ENCODE assay signal across 8 cellular contexts in genomic region chr9:124144561-124145123, GRCh38.
DNase-seq lines count a peak whose midpoint lies in the region; ATAC-seq, FAIRE-seq and TF ChIP-seq lines count a peak whose summit lies in the region.
"Not testable (repeated sequence)": the region's sequence is repeated elsewhere in the genome, so short reads cannot be mapped to it uniquely, and the experiment has no call there.

No MANE protein-coding gene starts in this region.

- H3K4me1 ChIP-seq in ACC112 (ENCODE audit: control insufficient read depth, insufficient read depth, low read length, unreplicated experiment), result peaks cover 18% of the 10 kb centered on the region
- H3K4me1 ChIP-seq in GM23338 (ENCODE audit: insufficient read depth); HUES6 (ENCODE audit: control insufficient read depth, insufficient read depth, low read length); astrocyte (ENCODE audit: insufficient read depth, low read length): not testable (repeated sequence)
- peaks cover 16% of the 10 kb centered on the region for H3K4me1 ChIP-seq in osteoblast (ENCODE audit: insufficient read depth, low read length)

- H3K4me3 ChIP-seq in ACC112 (ENCODE audit: low read depth, low read length); GM23338; HUES6 (ENCODE audit: low read depth, low read length); astrocyte (ENCODE audit: insufficient read depth, low read depth, low read length); epithelial cell of proximal tubule (ENCODE audit: low read depth, low read length); osteoblast (ENCODE audit: insufficient read depth, low read length): not testable (repeated sequence)

- H3K9me3 ChIP-seq in HUES6 (ENCODE audit: control insufficient read depth, insufficient read depth, low read depth, low read length); astrocyte (ENCODE audit: insufficient read depth, low read depth, low read length); osteoblast (ENCODE audit: low read depth, low read length): not testable (repeated sequence)

- H3K9ac ChIP-seq in HUES6 (ENCODE audit: low read length), result peak overlapping the region; percentile 38
- H3K9ac ChIP-seq in astrocyte (ENCODE audit: low read length), result not testable (repeated sequence)

- H3K9me2 ChIP-seq in GM23338 (ENCODE audit: insufficient read depth), result not testable (repeated sequence)

- not testable (repeated sequence) for H3K4me2 ChIP-seq in GM23338; astrocyte (ENCODE audit: low read length); osteoblast (ENCODE audit: insufficient read depth, low read length)

- H3K27ac Mint-ChIP-seq in GM23338, result not testable (repeated sequence)
- H3K27ac Mint-ChIP-seq in astrocyte (ENCODE audit: unreplicated experiment), result peak overlapping the region; percentile 12

- DNase-seq in GM23338 (ENCODE audit: low spot score) (peak; percentile 50), RPMI7951 (ENCODE audit: low read depth) (peak; percentile 60), astrocyte (ENCODE audit: low read depth) (peak; percentile 72), epithelial cell of proximal tubule (ENCODE audit: low read depth) (peak; percentile 30), iPS DF 4.7 (ENCODE audit: extremely low read depth, low spot score) (peak; percentile 51)
- not testable (repeated sequence) for DNase-seq in osteoblast (ENCODE audit: insufficient read length, low spot score, missing footprints)

- ATAC-seq in GM23338, result peak; percentile 65

- not testable (repeated sequence) for FAIRE-seq in astrocyte (lab: Jason Lieb, UNC)

- H3K4me3 Mint-ChIP-seq in GM23338; astrocyte (ENCODE audit: unreplicated experiment): not testable (repeated sequence)

- H3K27ac ChIP-seq in ACC112 (ENCODE audit: low read depth, low read length), result peak overlapping the region; percentile 69
- H3K27ac ChIP-seq in GM23338 (ENCODE audit: low read depth); HUES6 (ENCODE audit: low read depth, low read length); astrocyte (ENCODE audit: low read depth, low read length): not testable (repeated sequence)
- H3K27ac ChIP-seq in osteoblast (ENCODE audit: low read depth, low read length), result peak overlapping the region; percentile 36

- not testable (repeated sequence) for H3K36me3 Mint-ChIP-seq in GM23338 (ENCODE audit: low read depth); astrocyte (ENCODE audit: low read depth, unreplicated experiment)

- not testable (repeated sequence) for H3K27me3 Mint-ChIP-seq in GM23338 (ENCODE audit: insufficient read depth, low read depth, poor library complexity)
- H3K27me3 Mint-ChIP-seq in astrocyte (ENCODE audit: low read depth, unreplicated experiment), result peaks cover 17% of the 10 kb centered on the region

- not testable (repeated sequence) for H2AFZ ChIP-seq in ACC112 (ENCODE audit: low read length, unreplicated experiment); GM23338; astrocyte (ENCODE audit: low read depth, low read length); osteoblast (ENCODE audit: low read length)

- H3K27me3 ChIP-seq in ACC112 (ENCODE audit: insufficient read depth, low read length); GM23338 (ENCODE audit: insufficient read depth); HUES6 (ENCODE audit: control insufficient read depth, insufficient read depth, low read length); astrocyte (ENCODE audit: insufficient read depth, low read length); osteoblast (ENCODE audit: insufficient read depth, low read length): not testable (repeated sequence)

- not testable (repeated sequence) for H3F3A ChIP-seq in GM23338 (replicated peaks; ENCODE audit: low read depth)

- TF ChIP-seq CTCF in GM23338 (conservative IDR thresholded peaks at IDR 0.05; ENCODE audit: low read depth in 2 of 2); astrocyte (IDR thresholded peaks at IDR 0.05; ENCODE audit: insufficient read depth, low read depth, low read length); epithelial cell of proximal tubule (conservative IDR thresholded peaks at IDR 0.05; ENCODE audit: low read depth, low read length); osteoblast (IDR thresholded peaks at IDR 0.05; ENCODE audit: extremely low read depth, low read depth, low read length): not testable (repeated sequence)

- not testable (repeated sequence) for H3K36me3 ChIP-seq in ACC112 (ENCODE audit: insufficient read depth, low read length); GM23338 (ENCODE audit: insufficient read depth); HUES6 (ENCODE audit: control insufficient read depth, insufficient read depth, low read length); astrocyte (ENCODE audit: insufficient read depth, low read length); osteoblast (ENCODE audit: insufficient read depth, low read length)

- not testable (repeated sequence) for H3K4me1 Mint-ChIP-seq in GM23338
- peaks cover 14% of the 10 kb centered on the region for H3K4me1 Mint-ChIP-seq in astrocyte (ENCODE audit: low read depth, unreplicated experiment)

- not testable (repeated sequence) for H3K9me3 Mint-ChIP-seq in GM23338; astrocyte (ENCODE audit: unreplicated experiment)

- H3K79me2 ChIP-seq in ACC112 (ENCODE audit: control insufficient read depth, insufficient read depth, low read length, unreplicated experiment); GM23338 (replicated peaks; ENCODE audit: insufficient read depth); astrocyte (ENCODE audit: insufficient read depth, low read length); osteoblast (ENCODE audit: insufficient read depth, low read length): not testable (repeated sequence)

- not testable (repeated sequence) for H4K20me1 ChIP-seq in GM23338 (replicated peaks; ENCODE audit: insufficient read depth); astrocyte (ENCODE audit: insufficient read depth, low read length); osteoblast (ENCODE audit: insufficient read depth, low read length)
